ENCODE assay signal across 8 cellular contexts in genomic region chr3:142976621-142977398, GRCh38. TPM values are rescaled to one million over a fixed set of nuclear protein-coding genes. Genes with fewer than 3 reads are reported as not detected.
DNase-seq lines count a peak whose midpoint lies in the region; ATAC-seq and TF ChIP-seq lines count a peak whose summit lies in the region.

No MANE protein-coding gene starts in this region.

- H3K9me3 ChIP-seq in upper lobe of left lung = no peaks in the 10 kb centered on the region

- peaks cover 6% of the 10 kb centered on the region for H3K27me3 Mint-ChIP-seq in activated CD8-positive, alpha-beta T cell treated with anti-CD3 and anti-CD28 coated beads for 36 hours
- peaks cover 17% of the 10 kb centered on the region for H3K27me3 Mint-ChIP-seq in progenitor cell of endocrine pancreas

- TF ChIP-seq POLR2A in upper lobe of left lung (IDR thresholded peaks at IDR 0.05) = no peak

- no peaks in the 10 kb centered on the region for H3K36me3 Mint-ChIP-seq in activated CD8-positive, alpha-beta T cell treated with anti-CD3 and anti-CD28 coated beads for 36 hours (ENCODE audit: low read depth)
- no peaks in the 10 kb centered on the region for H3K36me3 Mint-ChIP-seq in progenitor cell of endocrine pancreas (ENCODE audit: insufficient read depth)

- H3K36me3 ChIP-seq in upper lobe of left lung = no peaks in the 10 kb centered on the region

- H3K4me3 ChIP-seq in upper lobe of left lung = no peak overlapping the region

- no peaks in the 10 kb centered on the region for H3K27me3 ChIP-seq in upper lobe of left lung

- no peak for TF ChIP-seq EP300 in upper lobe of left lung (IDR thresholded peaks at IDR 0.05)

- CTCF ChIA-PET in activated CD8-positive, alpha-beta T cell treated with anti-CD3 and anti-CD28 coated beads for 36 hours (lab: Charles Lee) = interaction anchor here (0.8 to 3.0 kb wide), 2 partner anchors 137 to 148 kb away, joined by 3 to 8 read pairs; no protein-coding TSS in a partner anchor

- peak; percentile 65 to 97 for ATAC-seq in upper lobe of left lung (ENCODE audit: low FRiP score in 2 of 2)
- no peak for ATAC-seq in activated CD8-positive, alpha-beta T cell treated with anti-CD3 and anti-CD28 coated beads for 36 hours

- no peak overlapping the region for H3K4me3 Mint-ChIP-seq in activated CD8-positive, alpha-beta T cell treated with anti-CD3 and anti-CD28 coated beads for 36 hours
- no peak overlapping the region for H3K4me3 Mint-ChIP-seq in progenitor cell of endocrine pancreas (ENCODE audit: low read depth)

- no peak overlapping the region for H3K27ac Mint-ChIP-seq in activated CD8-positive, alpha-beta T cell treated with anti-CD3 and anti-CD28 coated beads for 36 hours
- no peak overlapping the region for H3K27ac Mint-ChIP-seq in progenitor cell of endocrine pancreas

- no peaks in the 10 kb centered on the region for H3K4me1 Mint-ChIP-seq in activated CD8-positive, alpha-beta T cell treated with anti-CD3 and anti-CD28 coated beads for 36 hours (ENCODE audit: low read depth)
- H3K4me1 Mint-ChIP-seq in progenitor cell of endocrine pancreas (ENCODE audit: low read depth) = no peaks in the 10 kb centered on the region

- POLR2A ChIA-PET in activated CD8-positive, alpha-beta T cell treated with anti-CD3 and anti-CD28 coated beads for 36 hours (lab: Charles Lee) = no interaction called here

- no peak overlapping the region for H3K27ac ChIP-seq in upper lobe of left lung

- intact Hi-C loops in activated CD8-positive, alpha-beta T cell treated with anti-CD3 and anti-CD28 coated beads for 36 hours (cut with micrococcal nuclease) = no loop called here

- DNase-seq in HUDEP-2 (lab: John Stamatoyannopoulos, UW; ENCODE audit: unreplicated experiment in 76 of 76) = peak in 74 of 76 experiments; percentile 33 to 95 (median 83)
- DNase-seq in amniotic epithelial cell (ENCODE audit: low read depth) = peak; percentile 94
- peak; percentile 96 for DNase-seq in iris pigment epithelial cell (ENCODE audit: low read depth)
- DNase-seq in upper lobe of left lung = peak; percentile 38 to 71
- no peak for DNase-seq in DMS79 treated with DMSO at 0.1 percent for 48 hours (lab: John Stamatoyannopoulos, UW)
- no peak for DNase-seq in activated CD8-positive, alpha-beta T cell treated with anti-CD3 and anti-CD28 coated beads for 36 hours
- no peak for DNase-seq in activated gamma-delta T cell (lab: John Stamatoyannopoulos, UW)
- DNase-seq in progenitor cell of endocrine pancreas (ENCODE audit: low spot score, unreplicated experiment) = no peak

- H3K9me3 Mint-ChIP-seq in activated CD8-positive, alpha-beta T cell treated with anti-CD3 and anti-CD28 coated beads for 36 hours = no peaks in the 10 kb centered on the region
- H3K9me3 Mint-ChIP-seq in progenitor cell of endocrine pancreas (ENCODE audit: low read depth) = no peaks in the 10 kb centered on the region

- TF ChIP-seq CTCF in upper lobe of left lung (IDR thresholded peaks at IDR 0.05) (no peak), progenitor cell of endocrine pancreas (IDR thresholded peaks at IDR 0.05; ENCODE audit: unreplicated experiment) (no peak)
- no peak for TF ChIP-seq CTCF in activated CD8-positive, alpha-beta T cell treated with anti-CD3 and anti-CD28 coated beads for 36 hours (IDR thresholded peaks at IDR 0.05)

- H3K4me1 ChIP-seq in upper lobe of left lung = peaks cover 0 to 6% (median 1%) of the 10 kb centered on the region in 4 donors

- WGBS in upper lobe of left lung, 2 donors = 51 to 60% methylated on average over 7 to 8 of the region's 8 CpGs

RNA-seq across cellular contexts. Expression of gene PAQR9, which starts 13.3 kb away (rescaled TPM):
- total RNA-seq in upper lobe of left lung = not detected
- not detected for total RNA-seq in activated CD8-positive, alpha-beta T cell treated with anti-CD3 and anti-CD28 coated beads for 36 hours
- 2.5 and 2.7 TPM in 2 replicates for total RNA-seq in progenitor cell of endocrine pancreas

RNA-seq across cellular contexts. Expression of gene U2SURP, which starts 24.6 kb away (rescaled TPM):
- total RNA-seq in upper lobe of left lung (100 to 1,000 TPM in 2 of 6 donors, 10 to 100 TPM in 4; 47.4 to 126 (median 58.6) TPM), progenitor cell of endocrine pancreas (143 and 156 TPM in 2 replicates)
- 100 to 1,000 TPM; 160 to 174 TPM for total RNA-seq in activated CD8-positive, alpha-beta T cell treated with anti-CD3 and anti-CD28 coated beads for 36 hours

Comparison
In these comparisons a context has a peak if more than half of its experiments do, and no peak if none do; other contexts are left out.
1. DNase-seq: peak in HUDEP-2 (74 of 76), amniotic epithelial cell (single experiment), iris pigment epithelial cell (single experiment) and upper lobe of left lung (2 of 2); none in DMS79 treated with DMSO at 0.1 percent for 48 hours (single experiment), activated CD8-positive, alpha-beta T cell treated with anti-CD3 and anti-CD28 coated beads for 36 hours (single experiment), activated gamma-delta T cell (single experiment) and progenitor cell of endocrine pancreas (single experiment).